In genomic region chr16:3457434-3458252, GRCh38 we compare ENCODE assay signal across 1 cellular context.
TF ChIP-seq lines count a peak whose summit lies in the region.

No MANE protein-coding gene starts in this region.

TF ChIP-seq in HepG2, 621 proteins besides CTCF, POLR2A, EP300 and RAD21 (continued from another document and continues in another):
- TF ChIP-seq, protein P1, sequence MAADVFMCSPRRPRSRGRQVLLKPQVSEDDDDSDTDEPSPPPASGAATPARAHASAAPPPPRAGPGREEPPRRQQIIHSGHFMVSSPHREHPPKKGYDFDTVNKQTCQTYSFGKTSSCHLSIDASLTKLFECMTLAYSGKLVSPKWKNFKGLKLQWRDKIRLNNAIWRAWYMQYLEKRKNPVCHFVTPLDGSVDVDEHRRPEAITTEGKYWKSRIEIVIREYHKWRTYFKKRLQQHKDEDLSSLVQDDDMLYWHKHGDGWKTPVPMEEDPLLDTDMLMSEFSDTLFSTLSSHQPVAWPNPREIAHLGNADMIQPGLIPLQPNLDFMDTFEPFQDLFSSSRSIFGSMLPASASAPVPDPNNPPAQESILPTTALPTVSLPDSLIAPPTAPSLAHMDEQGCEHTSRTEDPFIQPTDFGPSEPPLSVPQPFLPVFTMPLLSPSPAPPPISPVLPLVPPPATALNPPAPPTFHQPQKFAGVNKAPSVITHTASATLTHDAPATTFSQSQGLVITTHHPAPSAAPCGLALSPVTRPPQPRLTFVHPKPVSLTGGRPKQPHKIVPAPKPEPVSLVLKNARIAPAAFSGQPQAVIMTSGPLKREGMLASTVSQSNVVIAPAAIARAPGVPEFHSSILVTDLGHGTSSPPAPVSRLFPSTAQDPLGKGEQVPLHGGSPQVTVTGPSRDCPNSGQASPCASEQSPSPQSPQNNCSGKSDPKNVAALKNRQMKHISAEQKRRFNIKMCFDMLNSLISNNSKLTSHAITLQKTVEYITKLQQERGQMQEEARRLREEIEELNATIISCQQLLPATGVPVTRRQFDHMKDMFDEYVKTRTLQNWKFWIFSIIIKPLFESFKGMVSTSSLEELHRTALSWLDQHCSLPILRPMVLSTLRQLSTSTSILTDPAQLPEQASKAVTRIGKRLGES (CRISPR knock-in tag; IDR thresholded peaks at IDR 0.05; ENCODE audit: borderline replicate concordance): no peak
- TF ChIP-seq ZNF432 (CRISPR knock-in tag; IDR thresholded peaks at IDR 0.05; ENCODE audit: borderline replicate concordance): no peak
- TF ChIP-seq ZNF274 (CRISPR knock-in tag; IDR thresholded peaks at IDR 0.05): peak; percentile 74; the same call in 1 of the 2 replicates
- peak; percentile 82 for TF ChIP-seq NFYC (CRISPR knock-in tag; IDR thresholded peaks at IDR 0.05)
- TF ChIP-seq KLF6 (CRISPR knock-in tag; IDR thresholded peaks at IDR 0.05): peak; percentile 68; the same call in 1 of the 2 replicates
- TF ChIP-seq JARID2 (CRISPR knock-in tag; IDR thresholded peaks at IDR 0.05; ENCODE audit: insufficient replicate concordance): no peak
- TF ChIP-seq SAFB2 (CRISPR knock-in tag; IDR thresholded peaks at IDR 0.05; ENCODE audit: borderline replicate concordance, low read depth): no peak; the same call in 1 of the 2 replicates
- TF ChIP-seq ZNF567 (CRISPR knock-in tag; IDR thresholded peaks at IDR 0.05; ENCODE audit: borderline replicate concordance): peak; percentile 79; the same call in 1 of the 2 replicates
- no peak for TF ChIP-seq ZNF720 (CRISPR knock-in tag; IDR thresholded peaks at IDR 0.05)
- no peak for TF ChIP-seq ZNF260 (CRISPR knock-in tag; IDR thresholded peaks at IDR 0.05; ENCODE audit: borderline replicate concordance, low read depth)
- TF ChIP-seq NAIF1 (CRISPR knock-in tag; IDR thresholded peaks at IDR 0.05; ENCODE audit: borderline replicate concordance): no peak
- TF ChIP-seq ASH2L (IDR thresholded peaks at IDR 0.05; ENCODE audit: insufficient read length, low read depth, low read length): peak; percentile 83
- TF ChIP-seq ZNF678 (CRISPR knock-in tag; IDR thresholded peaks at IDR 0.05): no peak; the same call in 1 of the 2 replicates
- TF ChIP-seq SNRNP70 (IDR thresholded peaks at IDR 0.05; ENCODE audit: low read depth, low read length): no peak
- no peak for TF ChIP-seq GLMP (CRISPR knock-in tag; IDR thresholded peaks at IDR 0.05; ENCODE audit: borderline replicate concordance)
- TF ChIP-seq, protein P2, sequence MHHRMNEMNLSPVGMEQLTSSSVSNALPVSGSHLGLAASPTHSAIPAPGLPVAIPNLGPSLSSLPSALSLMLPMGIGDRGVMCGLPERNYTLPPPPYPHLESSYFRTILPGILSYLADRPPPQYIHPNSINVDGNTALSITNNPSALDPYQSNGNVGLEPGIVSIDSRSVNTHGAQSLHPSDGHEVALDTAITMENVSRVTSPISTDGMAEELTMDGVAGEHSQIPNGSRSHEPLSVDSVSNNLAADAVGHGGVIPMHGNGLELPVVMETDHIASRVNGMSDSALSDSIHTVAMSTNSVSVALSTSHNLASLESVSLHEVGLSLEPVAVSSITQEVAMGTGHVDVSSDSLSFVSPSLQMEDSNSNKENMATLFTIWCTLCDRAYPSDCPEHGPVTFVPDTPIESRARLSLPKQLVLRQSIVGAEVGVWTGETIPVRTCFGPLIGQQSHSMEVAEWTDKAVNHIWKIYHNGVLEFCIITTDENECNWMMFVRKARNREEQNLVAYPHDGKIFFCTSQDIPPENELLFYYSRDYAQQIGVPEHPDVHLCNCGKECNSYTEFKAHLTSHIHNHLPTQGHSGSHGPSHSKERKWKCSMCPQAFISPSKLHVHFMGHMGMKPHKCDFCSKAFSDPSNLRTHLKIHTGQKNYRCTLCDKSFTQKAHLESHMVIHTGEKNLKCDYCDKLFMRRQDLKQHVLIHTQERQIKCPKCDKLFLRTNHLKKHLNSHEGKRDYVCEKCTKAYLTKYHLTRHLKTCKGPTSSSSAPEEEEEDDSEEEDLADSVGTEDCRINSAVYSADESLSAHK (CRISPR knock-in tag; IDR thresholded peaks at IDR 0.05; ENCODE audit: borderline replicate concordance): no peak
- no peak for TF ChIP-seq HNF4G (IDR thresholded peaks at IDR 0.05; ENCODE audit: borderline replicate concordance, low read depth, low read length)
- TF ChIP-seq HNF4G (CRISPR knock-in tag; IDR thresholded peaks at IDR 0.05; ENCODE audit: borderline replicate concordance, low read depth): no peak
- TF ChIP-seq ETV6 (CRISPR knock-in tag; conservative IDR thresholded peaks at IDR 0.05): peak; percentile 66; the same call in 1 of the 2 replicates
- TF ChIP-seq FOXK2 (IDR thresholded peaks at IDR 0.05): no peak
- TF ChIP-seq ZNF24 (IDR thresholded peaks at IDR 0.05): no peak
- no peak for TF ChIP-seq JUNB (CRISPR knock-in tag; IDR thresholded peaks at IDR 0.05; ENCODE audit: borderline replicate concordance)
- TF ChIP-seq, protein P3, sequence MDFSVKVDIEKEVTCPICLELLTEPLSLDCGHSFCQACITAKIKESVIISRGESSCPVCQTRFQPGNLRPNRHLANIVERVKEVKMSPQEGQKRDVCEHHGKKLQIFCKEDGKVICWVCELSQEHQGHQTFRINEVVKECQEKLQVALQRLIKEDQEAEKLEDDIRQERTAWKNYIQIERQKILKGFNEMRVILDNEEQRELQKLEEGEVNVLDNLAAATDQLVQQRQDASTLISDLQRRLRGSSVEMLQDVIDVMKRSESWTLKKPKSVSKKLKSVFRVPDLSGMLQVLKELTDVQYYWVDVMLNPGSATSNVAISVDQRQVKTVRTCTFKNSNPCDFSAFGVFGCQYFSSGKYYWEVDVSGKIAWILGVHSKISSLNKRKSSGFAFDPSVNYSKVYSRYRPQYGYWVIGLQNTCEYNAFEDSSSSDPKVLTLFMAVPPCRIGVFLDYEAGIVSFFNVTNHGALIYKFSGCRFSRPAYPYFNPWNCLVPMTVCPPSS (IDR thresholded peaks at IDR 0.05): no peak
- no peak for TF ChIP-seq JDP2 (CRISPR knock-in tag; IDR thresholded peaks at IDR 0.05; ENCODE audit: borderline replicate concordance)
- TF ChIP-seq TAF15 (IDR thresholded peaks at IDR 0.05; ENCODE audit: low read depth, low read length, poor library complexity, severe bottlenecking): no peak
- peak; percentile 64; the same call in 1 of the 2 replicates for TF ChIP-seq ZFP91 (CRISPR knock-in tag; IDR thresholded peaks at IDR 0.05; ENCODE audit: borderline replicate concordance)
- TF ChIP-seq HNF1B (CRISPR knock-in tag; IDR thresholded peaks at IDR 0.05): peak; percentile 90
- no peak for TF ChIP-seq NCOR1 (IDR thresholded peaks at IDR 0.05; ENCODE audit: borderline replicate concordance, low read length)
- no peak for TF ChIP-seq RORA (CRISPR knock-in tag; IDR thresholded peaks at IDR 0.05)
- TF ChIP-seq STAG1 (CRISPR knock-in tag; IDR thresholded peaks at IDR 0.05): no peak; the same call in 1 of the 2 replicates
- TF ChIP-seq ARID2 (CRISPR knock-in tag; IDR thresholded peaks at IDR 0.05; ENCODE audit: borderline replicate concordance): peak; percentile 24; the same call in 1 of the 2 replicates
- TF ChIP-seq SALL2 (CRISPR knock-in tag; IDR thresholded peaks at IDR 0.05): peak; percentile 95
- peak; percentile 30; the same call in 1 of the 2 replicates for TF ChIP-seq GATA4 (IDR thresholded peaks at IDR 0.05; ENCODE audit: borderline replicate concordance, low read depth)
- TF ChIP-seq E2F1 (CRISPR knock-in tag; IDR thresholded peaks at IDR 0.05): peak; percentile 86
- no peak for TF ChIP-seq MTA3 (CRISPR knock-in tag; IDR thresholded peaks at IDR 0.05)
- TF ChIP-seq CREM (IDR thresholded peaks at IDR 0.05): no peak
- TF ChIP-seq CREM (CRISPR knock-in tag; IDR thresholded peaks at IDR 0.05): no peak
- TF ChIP-seq, protein P4, sequence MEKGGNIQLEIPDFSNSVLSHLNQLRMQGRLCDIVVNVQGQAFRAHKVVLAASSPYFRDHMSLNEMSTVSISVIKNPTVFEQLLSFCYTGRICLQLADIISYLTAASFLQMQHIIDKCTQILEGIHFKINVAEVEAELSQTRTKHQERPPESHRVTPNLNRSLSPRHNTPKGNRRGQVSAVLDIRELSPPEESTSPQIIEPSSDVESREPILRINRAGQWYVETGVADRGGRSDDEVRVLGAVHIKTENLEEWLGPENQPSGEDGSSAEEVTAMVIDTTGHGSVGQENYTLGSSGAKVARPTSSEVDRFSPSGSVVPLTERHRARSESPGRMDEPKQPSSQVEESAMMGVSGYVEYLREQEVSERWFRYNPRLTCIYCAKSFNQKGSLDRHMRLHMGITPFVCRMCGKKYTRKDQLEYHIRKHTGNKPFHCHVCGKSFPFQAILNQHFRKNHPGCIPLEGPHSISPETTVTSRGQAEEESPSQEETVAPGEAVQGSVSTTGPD (CRISPR knock-in tag; IDR thresholded peaks at IDR 0.05): no peak
- TF ChIP-seq FOXC1 (CRISPR knock-in tag; IDR thresholded peaks at IDR 0.05; ENCODE audit: borderline replicate concordance): no peak; the same call in 1 of the 2 replicates
- TF ChIP-seq, protein P5, sequence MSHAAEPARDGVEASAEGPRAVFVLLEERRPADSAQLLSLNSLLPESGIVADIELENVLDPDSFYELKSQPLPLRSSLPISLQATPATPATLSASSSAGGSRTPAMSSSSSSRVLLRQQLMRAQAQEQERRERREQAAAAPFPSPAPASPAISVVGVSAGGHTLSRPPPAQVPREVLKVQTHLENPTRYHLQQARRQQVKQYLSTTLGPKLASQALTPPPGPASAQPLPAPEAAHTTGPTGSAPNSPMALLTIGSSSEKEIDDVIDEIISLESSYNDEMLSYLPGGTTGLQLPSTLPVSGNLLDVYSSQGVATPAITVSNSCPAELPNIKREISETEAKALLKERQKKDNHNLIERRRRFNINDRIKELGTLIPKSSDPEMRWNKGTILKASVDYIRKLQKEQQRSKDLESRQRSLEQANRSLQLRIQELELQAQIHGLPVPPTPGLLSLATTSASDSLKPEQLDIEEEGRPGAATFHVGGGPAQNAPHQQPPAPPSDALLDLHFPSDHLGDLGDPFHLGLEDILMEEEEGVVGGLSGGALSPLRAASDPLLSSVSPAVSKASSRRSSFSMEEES (CRISPR knock-in tag; IDR thresholded peaks at IDR 0.05): 0 out of 2 replicates have a peak, but pooled peaks have one; percentile 36
- TF ChIP-seq CERS6 (CRISPR knock-in tag; IDR thresholded peaks at IDR 0.05): no peak
- TF ChIP-seq ZNF576 (CRISPR knock-in tag; IDR thresholded peaks at IDR 0.05): no peak
- TF ChIP-seq MNT (IDR thresholded peaks at IDR 0.05): peak; percentile 26
- no peak for TF ChIP-seq ZNF207 (IDR thresholded peaks at IDR 0.05; ENCODE audit: borderline replicate concordance)
